9 cellular contexts compared by ENCODE assay signal in the genomic region with DNA sequence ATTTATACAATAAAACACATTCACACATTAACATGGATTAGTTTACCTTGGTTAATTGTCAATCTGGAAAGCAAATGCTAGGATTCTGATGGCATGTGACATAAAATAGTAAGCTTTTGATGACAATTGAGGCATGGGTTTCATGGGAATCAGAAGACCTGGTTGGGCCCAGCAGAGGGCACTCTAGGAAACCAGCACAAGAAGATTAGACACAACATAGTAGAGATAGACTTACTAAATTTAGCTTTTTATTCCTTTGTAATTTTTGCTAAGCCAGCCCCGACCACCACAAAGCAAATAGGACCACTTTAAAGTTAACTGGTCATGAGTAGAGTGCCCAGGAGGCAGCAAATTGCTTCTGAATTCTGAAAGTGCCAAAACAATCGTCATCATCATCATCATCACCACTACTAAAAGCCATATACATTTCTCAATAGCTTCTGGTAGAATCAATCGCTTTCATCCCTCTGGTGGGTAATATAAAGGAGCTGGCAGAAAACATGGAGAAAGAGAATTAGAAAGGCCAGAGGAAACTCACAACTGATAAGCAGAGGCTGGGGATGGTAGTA.
A peak's percentile ranks its signal among the peaks of the same experiment; 100 is the strongest.
DNase-seq lines count a peak whose midpoint lies in the region; ATAC-seq and TF ChIP-seq lines count a peak whose summit lies in the region.
"Had no signal": no experiment of that assay in that cellular context is flagged by ENCODE, and none has a peak within 500 bp of the region (broad histone marks: within the 10 kb centered on the region; RNA-seq: fewer than 3 reads in every experiment).

No MANE protein-coding gene starts in this region.

- H3K79me2 ChIP-seq in smooth muscle cell (ENCODE audit: low read depth), result no peaks in the 10 kb centered on the region

- H3K36me3 Mint-ChIP-seq in activated CD8-positive, alpha-beta T cell treated with anti-CD3 and anti-CD28 coated beads for 36 hours (ENCODE audit: low read depth), result no peaks in the 10 kb centered on the region

- ATAC-seq in activated CD8-positive, alpha-beta T cell treated with anti-CD3 and anti-CD28 coated beads for 36 hours, result peak; percentile 47
- no peak for ATAC-seq in GM19397 (IDR thresholded peaks at IDR 0.05; ENCODE audit: unreplicated experiment)

- H3K4me1 Mint-ChIP-seq in activated CD8-positive, alpha-beta T cell treated with anti-CD3 and anti-CD28 coated beads for 36 hours (ENCODE audit: low read depth), result no peaks in the 10 kb centered on the region

- H3K36me3 ChIP-seq in H7 (replicated peaks; ENCODE audit: control insufficient read depth, insufficient read depth, low read length), result no peaks in the 10 kb centered on the region
- H3K36me3 ChIP-seq in smooth muscle cell (ENCODE audit: low read depth), result no peaks in the 10 kb centered on the region

- DNase-seq in Ammon's horn (ENCODE audit: low spot score) (peak; percentile 43), H7 (peak; percentile 28), globus pallidus (ENCODE audit: low spot score) (peak; percentile 65), smooth muscle cell (lab: John Stamatoyannopoulos, UW; ENCODE audit: unreplicated experiment) (no peak), HK-2 (ENCODE audit: unreplicated experiment) (no peak), KG1 (lab: John Stamatoyannopoulos, UW) (no peak)
- peak; percentile 62 for DNase-seq in activated CD8-positive, alpha-beta T cell treated with anti-CD3 and anti-CD28 coated beads for 36 hours

- no peak overlapping the region for H3K4me3 ChIP-seq in H7 (ENCODE audit: insufficient read depth, low read depth, low read length)
- H3K4me3 ChIP-seq in smooth muscle cell, result no peak overlapping the region
- H3K4me3 ChIP-seq: body of pancreas had no signal

- POLR2A ChIA-PET in activated CD8-positive, alpha-beta T cell treated with anti-CD3 and anti-CD28 coated beads for 36 hours (lab: Charles Lee), result interaction anchor here (0.7 to 1.3 kb wide), 4 partner anchors 13 to 173 kb away, joined by 3 to 7 read pairs (median 4); no protein-coding TSS in a partner anchor

- no peak overlapping the region for H3K4me3 Mint-ChIP-seq in activated CD8-positive, alpha-beta T cell treated with anti-CD3 and anti-CD28 coated beads for 36 hours

- 86% methylated on average over 3 of the region's 3 CpGs for WGBS in smooth muscle cell (ENCODE audit: low lambda C conversion rate)

- peaks cover 4% of the 10 kb centered on the region for H3K4me1 ChIP-seq in smooth muscle cell (ENCODE audit: low read depth)

- H3K27me3 ChIP-seq in H7 (ENCODE audit: control insufficient read depth, insufficient read depth, low read length) (no peaks in the 10 kb centered on the region), smooth muscle cell (ENCODE audit: low read depth) (no peaks in the 10 kb centered on the region)
- H3K27me3 ChIP-seq: body of pancreas had no signal

- CTCF ChIA-PET in activated CD8-positive, alpha-beta T cell treated with anti-CD3 and anti-CD28 coated beads for 36 hours (lab: Charles Lee), result interaction anchor here (0.6 to 4.9 kb wide), 41 partner anchors 9 to 359 kb away, joined by 3 to 114 read pairs (median 4); a partner anchor contains a TSS

- no peaks in the 10 kb centered on the region for H3K9me3 Mint-ChIP-seq in activated CD8-positive, alpha-beta T cell treated with anti-CD3 and anti-CD28 coated beads for 36 hours

- no peaks in the 10 kb centered on the region for H3K27me3 Mint-ChIP-seq in activated CD8-positive, alpha-beta T cell treated with anti-CD3 and anti-CD28 coated beads for 36 hours

- peak overlapping the region; percentile 73 for H3K4me2 ChIP-seq in smooth muscle cell

- no peak overlapping the region for H2AFZ ChIP-seq in smooth muscle cell (ENCODE audit: low read depth)

- H3K27ac Mint-ChIP-seq in activated CD8-positive, alpha-beta T cell treated with anti-CD3 and anti-CD28 coated beads for 36 hours, result no peak overlapping the region

- H3K9ac ChIP-seq in smooth muscle cell (ENCODE audit: low read depth), result no peak overlapping the region

- peak overlapping the region; percentile 53 for H3K27ac ChIP-seq in smooth muscle cell (ENCODE audit: low read depth)

- no peaks in the 10 kb centered on the region for H3K9me3 ChIP-seq in smooth muscle cell (replicated peaks; ENCODE audit: low read depth)
- H3K9me3 ChIP-seq: body of pancreas had no signal

- intact Hi-C loops in activated CD8-positive, alpha-beta T cell treated with anti-CD3 and anti-CD28 coated beads for 36 hours (cut with micrococcal nuclease), result loop anchor here (1.0 to 10.0 kb wide), 3 partner anchors 118 to 285 kb away; no protein-coding TSS in a partner anchor

- peak; percentile 58 for TF ChIP-seq CTCF in activated CD8-positive, alpha-beta T cell treated with anti-CD3 and anti-CD28 coated beads for 36 hours (IDR thresholded peaks at IDR 0.05)
- peak; percentile 32 for TF ChIP-seq CTCF in smooth muscle cell (IDR thresholded peaks at IDR 0.05; ENCODE audit: borderline replicate concordance, insufficient read depth, poor library complexity, severe bottlenecking)

- H4K20me1 ChIP-seq in smooth muscle cell (ENCODE audit: low read depth), result no peaks in the 10 kb centered on the region

- peaks cover 9% of the 10 kb centered on the region for H3F3A ChIP-seq in smooth muscle cell (ENCODE audit: low read depth)

Comparison
In these comparisons a context has a peak if more than half of its experiments do, and no peak if none do; other contexts are left out.
1. DNase-seq: peak in Ammon's horn (single experiment), H7 (single experiment), activated CD8-positive, alpha-beta T cell treated with anti-CD3 and anti-CD28 coated beads for 36 hours (single experiment) and globus pallidus (single experiment); none in smooth muscle cell (single experiment), HK-2 (single experiment) and KG1 (single experiment).